Comparison of ENCODE assay signal across 28 cellular contexts in the genomic region with DNA sequence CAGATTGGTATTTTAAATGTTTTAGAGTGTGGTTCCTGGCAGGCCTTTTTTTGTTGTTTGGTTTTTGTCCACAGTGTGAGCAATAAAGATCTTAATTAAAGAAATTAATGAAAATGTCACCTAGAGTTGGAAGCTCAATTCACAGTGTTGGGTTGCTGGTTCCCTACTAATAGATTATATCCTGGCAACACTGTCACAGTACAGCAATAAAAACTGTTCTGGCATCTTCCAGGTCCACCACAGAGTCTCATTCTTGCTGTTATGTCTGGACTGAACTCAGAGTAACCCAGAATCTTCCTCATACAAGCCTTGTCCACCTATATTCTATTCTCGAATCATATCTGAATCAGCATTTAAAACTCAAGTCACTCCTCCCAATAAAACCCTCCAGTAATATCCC.
"Had no signal": no experiment of that assay in that cellular context is flagged by ENCODE, and none has a peak within 500 bp of the region (broad histone marks: within the 10 kb centered on the region; RNA-seq: fewer than 3 reads in every experiment).

No MANE protein-coding gene starts in this region.

- H3K4me3 ChIP-seq: colonic mucosa, coronary artery, dorsolateral prefrontal cortex, esophagus muscularis mucosa, esophagus squamous epithelium, gastrocnemius medialis, gastroesophageal sphincter, heart left ventricle, heart right ventricle had no signal

- FAIRE-seq: colon, endometrium, endothelial cell of umbilical vein, frontal cortex had no signal

- H3K27me3 ChIP-seq: colonic mucosa, dorsolateral prefrontal cortex, esophagus muscularis mucosa, esophagus squamous epithelium, foreskin keratinocyte, gastrocnemius medialis, gastroesophageal sphincter, heart left ventricle, heart right ventricle had no signal

- H3K27ac ChIP-seq: colonic mucosa, coronary artery, dorsolateral prefrontal cortex, epithelial cell of prostate, esophagus muscularis mucosa, esophagus squamous epithelium, foreskin keratinocyte, gastrocnemius medialis, gastroesophageal sphincter, heart left ventricle, heart right ventricle had no signal

- ATAC-seq: effector memory CD8-positive, alpha-beta T cell; esophagus mucosa; foreskin keratinocyte; gastrocnemius medialis; gastroesophageal sphincter had no signal

- H3K4me1 ChIP-seq: esophagus muscularis mucosa, esophagus squamous epithelium, gastrocnemius medialis, gastroesophageal sphincter, heart right ventricle had no signal

- H3K36me3 ChIP-seq: colonic mucosa, esophagus muscularis mucosa, esophagus squamous epithelium, gastrocnemius medialis, gastroesophageal sphincter, heart left ventricle, heart right ventricle had no signal

- H3K9me3 ChIP-seq: colonic mucosa, esophagus muscularis mucosa, esophagus squamous epithelium, gastrocnemius medialis, gastroesophageal sphincter, heart left ventricle, heart right ventricle had no signal

- DNase-seq: colonic mucosa; cortex of kidney; dermis blood vessel endothelial cell; dorsolateral prefrontal cortex; effector CD4-positive, alpha-beta T cell; effector CD8-positive, alpha-beta T cell; effector memory CD4-positive, alpha-beta T cell; effector memory CD8-positive, alpha-beta T cell; endodermal cell; erythroblast; esophagus squamous epithelium; foreskin fibroblast; foreskin melanocyte; gastrocnemius medialis; glutamatergic neuron; head of caudate nucleus; heart left ventricle; heart right ventricle had no signal
